In the genomic region with DNA sequence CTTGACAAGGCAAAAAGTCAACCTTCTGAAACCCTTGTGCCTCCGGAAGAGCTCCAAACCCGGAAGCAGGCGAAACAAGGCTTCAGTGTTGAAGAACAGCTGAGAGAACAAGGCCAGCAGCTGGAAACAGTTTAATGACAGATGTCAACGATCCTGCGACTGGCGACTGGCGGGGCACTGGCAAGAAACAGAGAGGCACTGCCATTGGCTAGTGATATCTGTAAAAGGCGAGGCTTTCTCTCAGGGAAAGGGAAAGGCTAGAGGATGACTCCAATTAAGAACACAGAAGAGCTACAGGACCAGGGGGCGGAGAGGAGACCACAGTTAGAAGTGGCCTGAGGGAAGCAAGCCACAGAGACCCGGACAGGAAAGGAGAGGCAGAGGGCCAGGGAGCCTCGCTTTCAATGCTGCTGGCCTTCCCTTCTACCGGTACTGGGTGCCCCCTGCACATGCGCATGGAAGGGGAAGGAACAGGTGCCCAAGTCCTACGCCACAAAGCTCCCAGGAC, we compare ENCODE assay signal across 8 cellular contexts. TPM values are rescaled to one million over a fixed set of nuclear protein-coding genes. Genes with fewer than 3 reads are reported as not detected.
DNase-seq lines count a peak whose midpoint lies in the region; ATAC-seq, FAIRE-seq and TF ChIP-seq lines count a peak whose summit lies in the region.

No MANE protein-coding gene starts in this region.

- ATAC-seq in A549 = peak; percentile 21 to 48

- H3K36me3 Mint-ChIP-seq in chondrocyte (ENCODE audit: low read depth) = peaks cover 4% of the 10 kb centered on the region

- H3K36me3 ChIP-seq in tibial nerve = peaks cover 0 to 8% (median 0%) of the 10 kb centered on the region in 3 donors

- H3K27ac ChIP-seq in A549 = peak overlapping the region; percentile 37 to 61; a peak in 5 of 6 replicates
- peak overlapping the region in 3 of 4 donors; percentile 51 to 88 (median 75) for H3K27ac ChIP-seq in tibial nerve

- peaks cover 100% of the 10 kb centered on the region for H3K4me1 ChIP-seq in A549
- H3K4me1 ChIP-seq in tibial nerve = peaks cover 0 to 63% (median 42%) of the 10 kb centered on the region in 4 donors

- in situ Hi-C loops in KBM-7 (cut with MboI; ENCODE audit: low pct_unique_long_range_greater_than_20kb, low sequenced_read_pairs) = no loop called here

- peak overlapping the region; percentile 95 for H3K27ac Mint-ChIP-seq in chondrocyte (ENCODE audit: unreplicated experiment)

- FAIRE-seq in A549 (lab: Jason Lieb, UNC) = no peak

- no peaks in the 10 kb centered on the region for H3K9me3 Mint-ChIP-seq in chondrocyte (ENCODE audit: low read depth)

- H3K4me2 ChIP-seq in A549 = peak overlapping the region; percentile 97

- TF ChIP-seq EP300 in A549 (IDR thresholded peaks at IDR 0.05) = no peak
- TF ChIP-seq EP300 in tibial nerve (IDR thresholded peaks at IDR 0.05) = no peak

- no peak for TF ChIP-seq POLR2A in A549 (IDR thresholded peaks at IDR 0.05; ENCODE audit: low read length)
- no peak for TF ChIP-seq POLR2A in tibial nerve (IDR thresholded peaks at IDR 0.05)

- no peaks in the 10 kb centered on the region for H3K27me3 Mint-ChIP-seq in chondrocyte (ENCODE audit: low read depth)

- no peak for TF ChIP-seq RAD21 in A549 (conservative IDR thresholded peaks at IDR 0.05 in 1 of 2, IDR thresholded peaks at IDR 0.05 in 1 of 2)

- POLR2A ChIA-PET in A549 (lab: Yijun Ruan, JAX) = interaction anchor here (0.6 to 2.7 kb wide), 5 partner anchors 9 to 42 kb away, joined by 3 to 11 read pairs (median 5); no protein-coding TSS in a partner anchor

- WGBS in A549 (ENCODE audit: missing lambda C conversion rate) = 31% methylated on average over 14 of the region's 14 CpGs
- 27 to 36% methylated on average over 14 of the region's 14 CpGs for WGBS in tibial nerve, 2 donors

- CTCF ChIA-PET in A549 (lab: Yijun Ruan, JAX) = interaction anchor here (1.2 to 1.3 kb wide), 2 partner anchors 10 to 217 kb away, joined by 3 to 4 read pairs; no protein-coding TSS in a partner anchor

- peak overlapping the region; percentile 10; the same call in 1 of the 3 replicates for H3K4me3 ChIP-seq in A549
- peak overlapping the region in 1 of 4 donors; percentile 15 for H3K4me3 ChIP-seq in tibial nerve

- TF ChIP-seq CTCF in A549 (IDR thresholded peaks at IDR 0.05) (no peak), chondrocyte (IDR thresholded peaks at IDR 0.05) (no peak), tibial nerve (IDR thresholded peaks at IDR 0.05) (no peak)

- DNase-seq in A549 (ENCODE audit: low read depth in 1 of 2, low spot score in 1 of 2) (peak in 1 of 2 experiments; percentile 58), KBM-7 (peak; percentile 42), chondrocyte (ENCODE audit: low spot score) (no peak), medulla oblongata (ENCODE audit: extremely low spot score) (peak; percentile 91), tibial nerve (ENCODE audit: low spot score in 2 of 2) (no peak), NCI-H446 (lab: John Stamatoyannopoulos, UW) (no peak), T-helper 1 cell (no peak), dedifferentiated amniotic fluid mesenchymal stem cell (ENCODE audit: extremely low spot score) (no peak)

- H3K4me3 Mint-ChIP-seq in chondrocyte (ENCODE audit: unreplicated experiment) = peak overlapping the region; percentile 59

- H3K27me3 ChIP-seq in tibial nerve = no peaks in the 10 kb centered on the region

- H3K9me3 ChIP-seq in A549 (no peaks in the 10 kb centered on the region), tibial nerve (no peaks in the 10 kb centered on the region)

- H3K4me1 Mint-ChIP-seq in chondrocyte (ENCODE audit: low read depth) = peaks cover 74% of the 10 kb centered on the region

TF ChIP-seq in A549, 52 proteins besides CTCF, POLR2A, EP300 and RAD21:
- TF ChIP-seq JUNB (IDR thresholded peaks at IDR 0.05) (no peak), FOSB (CRISPR knock-in tag; IDR thresholded peaks at IDR 0.05) (no peak), ZC3H11A (IDR thresholded peaks at IDR 0.05) (no peak), HOXA7 (CRISPR knock-in tag; IDR thresholded peaks at IDR 0.05) (no peak), JUN (IDR thresholded peaks at IDR 0.05) (0 out of 5 replicates have a peak, but pooled peaks of 1 of the 2 experiments have one; percentile 14), CEBPB (IDR thresholded peaks at IDR 0.05) (no peak), POLR2AphosphoS2 (conservative IDR thresholded peaks at IDR 0.05; ENCODE audit: low read length) (no peak), MAX (IDR thresholded peaks at IDR 0.05) (no peak), MAFK (IDR thresholded peaks at IDR 0.05; ENCODE audit: partially characterized antibody) (no peak), HOXB13 (CRISPR knock-in tag; IDR thresholded peaks at IDR 0.05; ENCODE audit: low read depth) (no peak), PHF8 (IDR thresholded peaks at IDR 0.05; ENCODE audit: borderline replicate concordance, low read depth) (no peak), RCOR1 (IDR thresholded peaks at IDR 0.05; ENCODE audit: low read depth, low read length) (no peak), PBX3 (IDR thresholded peaks at IDR 0.05) (peak; percentile 72; the same call in 1 of the 2 replicates)
- TF ChIP-seq, protein P1, sequence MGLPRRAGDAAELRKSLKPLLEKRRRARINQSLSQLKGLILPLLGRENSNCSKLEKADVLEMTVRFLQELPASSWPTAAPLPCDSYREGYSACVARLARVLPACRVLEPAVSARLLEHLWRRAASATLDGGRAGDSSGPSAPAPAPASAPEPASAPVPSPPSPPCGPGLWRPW (IDR thresholded peaks at IDR 0.05) = no peak

RNA-seq across cellular contexts. Expression of gene ITGB1, which starts 19.4 kb away (rescaled TPM):
- polyA plus RNA-seq in A549 (2011; rRNA removed) = 1,667 and 2,408 TPM in 2 replicates
- 320 and 370 TPM in 2 replicates for polyA plus RNA-seq in A549 (2012; cell fraction: cytosol; rRNA removed)
- polyA plus RNA-seq in A549 (2012; cell fraction: nucleus; rRNA removed) = 214 and 381 TPM in 2 replicates
- polyA plus RNA-seq in A549 (2017; fragmentation: RNase III; extraction: RNeasy Plus Mini Kit Qiagen cat#74134 plus additional on column Dnase treatment) = 1,270 to 1,281 TPM (median 1,270 TPM) in 3 replicates
- polyA minus RNA-seq in A549 (2011; rRNA and poly(A)+ RNA removed) = 799 and 821 TPM in 2 replicates
- 951 to 1,280 TPM (median 1,183 TPM) in 3 replicates for total RNA-seq in chondrocyte
- 100 to 1,000 TPM; 288 to 483 (median 404) TPM for total RNA-seq in tibial nerve

Comparison
In these comparisons a context has a peak if more than half of its experiments do, and no peak if none do; other contexts are left out.
1. DNase-seq: peak in KBM-7 (single experiment) and medulla oblongata (single experiment); none in chondrocyte (single experiment), tibial nerve (0 of 2), NCI-H446 (0 of 2), T-helper 1 cell (0 of 5) and dedifferentiated amniotic fluid mesenchymal stem cell (single experiment).